ENCODE assay signal across 20 cellular contexts in the genomic region with DNA sequence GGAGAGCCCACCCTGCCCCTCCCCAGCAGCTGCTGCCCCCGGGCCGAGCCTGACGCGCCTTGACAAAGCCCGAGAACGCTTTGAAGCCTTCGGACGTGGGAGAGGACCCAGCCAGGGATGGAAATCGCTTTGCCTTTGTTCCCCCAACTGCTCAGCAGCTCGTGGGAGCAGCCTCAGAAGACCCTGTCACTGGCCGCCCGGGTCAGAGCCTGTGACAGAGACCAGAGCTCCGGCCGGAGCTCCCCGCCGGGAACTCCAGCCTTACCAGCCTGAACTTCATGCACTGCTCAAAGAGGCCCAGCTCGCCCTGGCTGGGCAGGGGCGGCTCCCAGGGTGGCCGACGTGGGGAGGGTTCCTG. TPM values are rescaled to one million over a fixed set of nuclear protein-coding genes. Genes with fewer than 3 reads are reported as not detected.
A peak's percentile ranks its signal among the peaks of the same experiment; 100 is the strongest.
DNase-seq lines count a peak whose midpoint lies in the region; ATAC-seq and TF ChIP-seq lines count a peak whose summit lies in the region.
"Had no signal": no experiment of that assay in that cellular context is flagged by ENCODE, and none has a peak within 500 bp of the region (broad histone marks: within the 10 kb centered on the region; RNA-seq: fewer than 3 reads in every experiment).

No MANE protein-coding gene starts in this region.

- DNase-seq in SK-N-SH, result peak; percentile 74
- DNase-seq in sigmoid colon, result peak; percentile 64
- DNase-seq in medulla oblongata (ENCODE audit: extremely low spot score), result no peak
- DNase-seq in activated CD4-positive, alpha-beta T cell treated with anti-CD3 and anti-CD28 coated beads for 1 hour, result no peak
- DNase-seq: 8988T; activated CD8-positive, alpha-beta T cell treated with anti-CD3 and anti-CD28 coated beads, Interleukin-2, amount 10 ng/mL, durations not matched to agents 7 days and 5 days; BE2C; mammary epithelial cell; NCI-H2227 treated with DMSO at 0.1 percent for 48 hours; stimulated activated naive CD8-positive, alpha-beta T cell treated with anti-CD3 and anti-CD28 coated beads, Interleukin-15, Interleukin-2, amounts not matched to agents 100 U/mL and 50 U/mL, for 24 hours; transverse colon had no signal

- peaks cover 0 to 24% of the 10 kb centered on the region in 2 experiments; a peak in 1 of 4 replicates for H3K4me1 ChIP-seq in SK-N-SH (ENCODE audit: control insufficient read depth in 1 of 2, insufficient read depth in 2 of 2, low read depth in 1 of 2, low read length in 1 of 2)
- H3K4me1 ChIP-seq in sigmoid colon, result peaks cover 0 to 14% (median 13%) of the 10 kb centered on the region in 4 donors
- H3K4me1 ChIP-seq: BE2C had no signal

- TF ChIP-seq POLR2A in sigmoid colon (IDR thresholded peaks at IDR 0.05), result no peak

- peaks cover 7% of the 10 kb centered on the region; the same call in 1 of the 2 replicates for H3K27me3 ChIP-seq in SK-N-SH (ENCODE audit: insufficient read depth)
- H3K27me3 ChIP-seq in sigmoid colon, result no peaks in the 10 kb centered on the region
- H3K27me3 ChIP-seq: BE2C, right atrium auricular region, transverse colon had no signal

- H3K9me3 ChIP-seq in SK-N-SH (no peaks in the 10 kb centered on the region), iPS-18c (ENCODE audit: control insufficient read depth, insufficient read depth, low read length) (peaks cover 7% of the 10 kb centered on the region), sigmoid colon (no peaks in the 10 kb centered on the region)
- H3K9me3 ChIP-seq: BE2C, right atrium auricular region, transverse colon had no signal

- H3K4me3 ChIP-seq in SK-N-SH (ENCODE audit: low read depth in 2 of 2, low read length in 1 of 2), result no peak overlapping the region
- H3K4me3 ChIP-seq in iPS-18c (ENCODE audit: insufficient read depth, low read depth, low read length), result peak overlapping the region; percentile 20
- no peak overlapping the region for H3K4me3 ChIP-seq in sigmoid colon
- H3K4me3 ChIP-seq: dorsolateral prefrontal cortex, right atrium auricular region, transverse colon had no signal

- H4K20me1 ChIP-seq in SK-N-SH (ENCODE audit: insufficient read depth), result peaks cover 7% of the 10 kb centered on the region; the same call in 1 of the 2 replicates

- TF ChIP-seq RAD21 in SK-N-SH (IDR thresholded peaks at IDR 0.05; ENCODE audit: low read length), result no peak

- intact Hi-C loops in sigmoid colon (cut with DNase I), result no loop called here

- H3K9me2 ChIP-seq in SK-N-SH, result no peaks in the 10 kb centered on the region

- H3K79me2 ChIP-seq in SK-N-SH (ENCODE audit: insufficient read depth), result peaks cover 8% of the 10 kb centered on the region

- H3K36me3 ChIP-seq in SK-N-SH (replicated peaks in 1 of 2; ENCODE audit: control insufficient read depth in 1 of 2, insufficient read depth in 2 of 2, low read length in 1 of 2), result no peaks in the 10 kb centered on the region
- no peaks in the 10 kb centered on the region for H3K36me3 ChIP-seq in sigmoid colon
- H3K36me3 ChIP-seq: BE2C, right atrium auricular region, transverse colon had no signal

- WGBS in SK-N-SH (ENCODE audit: low lambda C conversion rate), result 20% methylated on average over 2 of the region's 20 CpGs
- WGBS in sigmoid colon, 2 donors, result 62 to 79% methylated on average over 20 of the region's 20 CpGs

- TF ChIP-seq CTCF in SK-N-SH (IDR thresholded peaks at IDR 0.05) (no peak), sigmoid colon (IDR thresholded peaks at IDR 0.05) (no peak)

- H3F3A ChIP-seq in SK-N-SH (replicated peaks; ENCODE audit: insufficient read depth), result no peaks in the 10 kb centered on the region

- H3K27ac ChIP-seq in SK-N-SH (ENCODE audit: low read depth in 2 of 2, low read length in 1 of 2) (peak overlapping the region in 1 of 2 experiments; percentile 43; a peak in 1 of 4 replicates), sigmoid colon (no peak overlapping the region)
- H3K27ac ChIP-seq: right atrium auricular region, transverse colon, VCaP had no signal

- no peak overlapping the region for H3K4me2 ChIP-seq in SK-N-SH

- POLR2A ChIA-PET in SK-N-SH (lab: Yijun Ruan, JAX), result interaction anchor here (1.6 kb wide), 1 partner anchor 24 kb away, joined by 4 read pairs; no protein-coding TSS in a partner anchor

- TF ChIP-seq EP300 in SK-N-SH (IDR thresholded peaks at IDR 0.05; ENCODE audit: borderline replicate concordance in 1 of 2, low read depth in 1 of 2, low read length in 1 of 2), result no peak
- TF ChIP-seq EP300 in sigmoid colon (IDR thresholded peaks at IDR 0.05), result no peak

- no peak overlapping the region for H2AFZ ChIP-seq in SK-N-SH (ENCODE audit: low read depth)

- no peak overlapping the region for H3K9ac ChIP-seq in SK-N-SH

- ATAC-seq in SK-N-SH treated with all-trans-retinoic acid at 6 μM for 48 hours, result no peak
- ATAC-seq: activated CD8-positive, alpha-beta T cell treated with anti-CD3 and anti-CD28 coated beads, Interleukin-2, amount 10 ng/mL, durations not matched to agents 7 days and 5 days; esophagus mucosa; natural killer cell treated with Interleukin-12 subunit alpha and Interleukin-12 subunit beta and Interleukin-15 and Interleukin-18, amount 100 ng/mL, for 72 hours; stimulated activated naive CD8-positive, alpha-beta T cell treated with anti-CD3 and anti-CD28 coated beads, Interleukin-15, Interleukin-2, amounts not matched to agents 100 U/mL and 50 U/mL, for 24 hours had no signal

- CTCF ChIA-PET in SK-N-SH (lab: Yijun Ruan, JAX), result interaction anchor here (1.0 to 4.5 kb wide), 6 partner anchors 17 to 146 kb away, joined by 3 to 33 read pairs (median 8); no protein-coding TSS in a partner anchor

TF ChIP-seq in SK-N-SH, 30 proteins besides CTCF, POLR2A, EP300 and RAD21 (continues in another document):
- TF ChIP-seq, protein P1, sequence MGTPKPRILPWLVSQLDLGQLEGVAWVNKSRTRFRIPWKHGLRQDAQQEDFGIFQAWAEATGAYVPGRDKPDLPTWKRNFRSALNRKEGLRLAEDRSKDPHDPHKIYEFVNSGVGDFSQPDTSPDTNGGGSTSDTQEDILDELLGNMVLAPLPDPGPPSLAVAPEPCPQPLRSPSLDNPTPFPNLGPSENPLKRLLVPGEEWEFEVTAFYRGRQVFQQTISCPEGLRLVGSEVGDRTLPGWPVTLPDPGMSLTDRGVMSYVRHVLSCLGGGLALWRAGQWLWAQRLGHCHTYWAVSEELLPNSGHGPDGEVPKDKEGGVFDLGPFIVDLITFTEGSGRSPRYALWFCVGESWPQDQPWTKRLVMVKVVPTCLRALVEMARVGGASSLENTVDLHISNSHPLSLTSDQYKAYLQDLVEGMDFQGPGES (IDR thresholded peaks at IDR 0.05; ENCODE audit: low read depth, low read length), result no peak
- no peak for TF ChIP-seq RXRA (IDR thresholded peaks at IDR 0.05; ENCODE audit: borderline replicate concordance, low read depth)

TF ChIP-seq in SK-N-SH treated with all-trans-retinoic acid at 6 μM for 48 hours, 23 proteins besides CTCF, POLR2A, EP300 and RAD21 (continues in another document):
- no peak for TF ChIP-seq TCF4 (CRISPR knock-in tag; IDR thresholded peaks at IDR 0.05; ENCODE audit: borderline replicate concordance)
- TF ChIP-seq, protein P2, sequence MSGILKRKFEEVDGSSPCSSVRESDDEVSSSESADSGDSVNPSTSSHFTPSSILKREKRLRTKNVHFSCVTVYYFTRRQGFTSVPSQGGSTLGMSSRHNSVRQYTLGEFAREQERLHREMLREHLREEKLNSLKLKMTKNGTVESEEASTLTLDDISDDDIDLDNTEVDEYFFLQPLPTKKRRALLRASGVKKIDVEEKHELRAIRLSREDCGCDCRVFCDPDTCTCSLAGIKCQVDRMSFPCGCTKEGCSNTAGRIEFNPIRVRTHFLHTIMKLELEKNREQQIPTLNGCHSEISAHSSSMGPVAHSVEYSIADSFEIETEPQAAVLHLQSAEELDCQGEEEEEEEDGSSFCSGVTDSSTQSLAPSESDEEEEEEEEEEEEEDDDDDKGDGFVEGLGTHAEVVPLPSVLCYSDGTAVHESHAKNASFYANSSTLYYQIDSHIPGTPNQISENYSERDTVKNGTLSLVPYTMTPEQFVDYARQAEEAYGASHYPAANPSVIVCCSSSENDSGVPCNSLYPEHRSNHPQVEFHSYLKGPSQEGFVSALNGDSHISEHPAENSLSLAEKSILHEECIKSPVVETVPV (CRISPR knock-in tag; IDR thresholded peaks at IDR 0.05), result no peak
- no peak for TF ChIP-seq ZFP30 (CRISPR knock-in tag; IDR thresholded peaks at IDR 0.05)
- no peak for TF ChIP-seq PPARA (CRISPR knock-in tag; IDR thresholded peaks at IDR 0.05; ENCODE audit: borderline replicate concordance)
- TF ChIP-seq RARB (CRISPR knock-in tag; IDR thresholded peaks at IDR 0.05), result no peak

RNA-seq across cellular contexts. Expression of a gene that starts 2.6 kb away (rescaled TPM):
- polyA plus RNA-seq in SK-N-SH (2012; rRNA removed), result 22.3 and 30.8 TPM in 2 replicates
- 14.8 and 24.2 TPM in 2 replicates for polyA plus RNA-seq in SK-N-SH (2012; cell fraction: cytosol; rRNA removed)
- 64.5 and 67.9 TPM in 2 replicates for polyA plus RNA-seq in SK-N-SH (2012; cell fraction: nucleus; rRNA removed)
- 10 to 100 TPM; 31.9 to 60.7 (median 35.1) TPM for total RNA-seq in sigmoid colon
- polyA plus RNA-seq in sigmoid colon, result 100 to 1,000 TPM in 1 of 3 donors, 10 to 100 TPM in 2; 67.9 to 158 (median 70.5) TPM

RNA-seq across cellular contexts. Expression of a gene that starts 11.5 kb away (rescaled TPM):
- 1.2 and 2.5 TPM in 2 replicates for polyA plus RNA-seq in SK-N-SH (2012; rRNA removed)
- 0.44 and 0.64 TPM in 2 replicates for polyA plus RNA-seq in SK-N-SH (2012; cell fraction: cytosol; rRNA removed)
- polyA plus RNA-seq in SK-N-SH (2012; cell fraction: nucleus; rRNA removed), result 12.7 and 15.1 TPM in 2 replicates
- 100 to 1,000 TPM in 1 of 4 donors, 10 to 100 TPM in 3; 33.9 to 135 (median 64.2) TPM for total RNA-seq in sigmoid colon
- 1 to 10 TPM in 1 of 3 donors, not detected in 2; 4.6 TPM for polyA plus RNA-seq in sigmoid colon
- total RNA-seq: HT1080; natural killer cell treated with Interleukin-12 subunit alpha and Interleukin-12 subunit beta and Interleukin-15 and Interleukin-18, amount 100 ng/mL, for 72 hours had no signal

RNA-seq across cellular contexts. Expression of a gene that starts 38.2 kb away (rescaled TPM):
- polyA plus RNA-seq in SK-N-SH (2012; rRNA removed) (0.05 and 0.08 TPM in 2 replicates), sigmoid colon (under 1 TPM in 1 of 3 donors, not detected in 2; 0.06 TPM)
- polyA plus RNA-seq in SK-N-SH (2012; cell fraction: cytosol; rRNA removed), result 0.04 and 0.07 TPM in 2 replicates
- polyA plus RNA-seq in SK-N-SH (2012; cell fraction: nucleus; rRNA removed), result 0.06 TPM in 1 of 2 replicates, not detected in the other
- total RNA-seq in sigmoid colon, result not detected
- total RNA-seq: activated CD8-positive, alpha-beta T cell treated with anti-CD3 and anti-CD28 coated beads, Interleukin-2, amount 10 ng/mL, durations not matched to agents 7 days and 5 days; activated naive CD8-positive, alpha-beta T cell treated with anti-CD3 and anti-CD28 coated beads, Interleukin-2, amount 10 ng/mL, durations not matched to agents 7 days and 5 days; HT1080; natural killer cell treated with Interleukin-12 subunit alpha and Interleukin-12 subunit beta and Interleukin-15 and Interleukin-18, amount 100 ng/mL, for 72 hours; right atrium auricular region; transverse colon had no signal

RNA-seq across cellular contexts. Expression of a gene that starts 39.0 kb away (rescaled TPM):
- polyA plus RNA-seq in SK-N-SH (2012; rRNA removed) (173 and 220 TPM in 2 replicates), sigmoid colon (100 to 1,000 TPM in 1 of 3 donors, 10 to 100 TPM in 2; 61.3 to 216 (median 70.9) TPM)
- polyA plus RNA-seq in SK-N-SH (2012; cell fraction: cytosol; rRNA removed), result 161 and 178 TPM in 2 replicates
- polyA plus RNA-seq in SK-N-SH (2012; cell fraction: nucleus; rRNA removed), result 111 and 125 TPM in 2 replicates
- total RNA-seq in sigmoid colon, result 100 to 1,000 TPM in 1 of 4 donors, 10 to 100 TPM in 3; 59.3 to 124 (median 70.4) TPM

RNA-seq across cellular contexts. Expression of a gene that starts 39.5 kb away (rescaled TPM):
- polyA plus RNA-seq in SK-N-SH (2012; rRNA removed), result 7.2 and 7.9 TPM in 2 replicates
- 2.8 and 5.4 TPM in 2 replicates for polyA plus RNA-seq in SK-N-SH (2012; cell fraction: cytosol; rRNA removed)
- 17.4 and 18.9 TPM in 2 replicates for polyA plus RNA-seq in SK-N-SH (2012; cell fraction: nucleus; rRNA removed)
- total RNA-seq in sigmoid colon, result 10 to 100 TPM; 11.0 to 21.3 (median 18.3) TPM
- 10 to 100 TPM in 1 of 3 donors, 1 to 10 TPM in 2; 1.8 to 12.8 (median 3.2) TPM for polyA plus RNA-seq in sigmoid colon

Comparison
In these comparisons a context has a peak if more than half of its experiments do, and no peak if none do; other contexts are left out.
1. DNase-seq: peak in SK-N-SH (single experiment) and sigmoid colon (single experiment); none in medulla oblongata (single experiment) and activated CD4-positive, alpha-beta T cell treated with anti-CD3 and anti-CD28 coated beads for 1 hour (single experiment).